ENCODE assay signal across 8 cellular contexts in genomic region chr6:12233693-12234551, GRCh38. TPM values are rescaled to one million over a fixed set of nuclear protein-coding genes. Genes with fewer than 3 reads are reported as not detected.
DNase-seq lines count a peak whose midpoint lies in the region; ATAC-seq and TF ChIP-seq lines count a peak whose summit lies in the region.

No MANE protein-coding gene starts in this region.

- DNase-seq in GM10266 (ENCODE audit: extremely low spot score) (peak; percentile 21), RWPE1 (ENCODE audit: low spot score) (peak; percentile 72), amniotic epithelial cell (ENCODE audit: low read depth) (peak; percentile 84), left ventricle myocardium inferior (no peak), retina (peak; percentile 71)

- H4K20me1 ChIP-seq in KMS-11 (ENCODE audit: insufficient read depth), result no peaks in the 10 kb centered on the region

- H3K36me3 ChIP-seq in KMS-11 (ENCODE audit: insufficient read depth) (no peaks in the 10 kb centered on the region), left ventricle myocardium inferior (no peaks in the 10 kb centered on the region)

- CTCF ChIA-PET in RWPE1 (lab: Yijun Ruan, JAX), result interaction anchor here (0.5 to 2.3 kb wide), 21 partner anchors 9 to 652 kb away, joined by 3 to 32 read pairs (median 3); no protein-coding TSS in a partner anchor

- TF ChIP-seq CTCF in 22Rv1 (IDR thresholded peaks at IDR 0.05) (peak; percentile 86), GM10266 (IDR thresholded peaks at IDR 0.05; ENCODE audit: control insufficient read depth, insufficient read depth, low read depth, missing control alignments) (peak; percentile 57), KMS-11 (conservative IDR thresholded peaks at IDR 0.05; ENCODE audit: low read depth, low read length) (peak; percentile 88), RWPE1 (conservative IDR thresholded peaks at IDR 0.05; ENCODE audit: low read depth) (peak; percentile 79), left ventricle myocardium inferior (IDR thresholded peaks at IDR 0.05; ENCODE audit: borderline replicate concordance) (peak; percentile 83)

- H3K4me1 ChIP-seq in KMS-11 (ENCODE audit: low read depth, poor library complexity, severe bottlenecking) (peaks cover 22% of the 10 kb centered on the region), left ventricle myocardium inferior (no peaks in the 10 kb centered on the region)

- no peaks in the 10 kb centered on the region for H3K79me2 ChIP-seq in KMS-11 (ENCODE audit: insufficient read depth, low read depth)

- peak overlapping the region; percentile 25; the same call in 1 of the 2 replicates for H2AFZ ChIP-seq in KMS-11 (ENCODE audit: low read depth)

- H3K4me2 ChIP-seq in KMS-11, result peak overlapping the region; percentile 31; the same call in 1 of the 2 replicates

- H3K9ac ChIP-seq in KMS-11, result no peak overlapping the region

- H3K27ac ChIP-seq in 22Rv1 (no peak overlapping the region), KMS-11 (peak overlapping the region; percentile 29), RWPE1 (no peak overlapping the region), left ventricle myocardium inferior (replicated peaks) (no peak overlapping the region)

- no peak overlapping the region for H3K4me3 ChIP-seq in KMS-11 (IDR thresholded peaks at IDR 0.05; ENCODE audit: insufficient read depth, low read depth, low read length)
- H3K4me3 ChIP-seq in left ventricle myocardium inferior, result no peak overlapping the region

- ATAC-seq in GM21526 (IDR thresholded peaks at IDR 0.05; ENCODE audit: low FRiP score, unreplicated experiment), result no peak

- intact Hi-C loops in left ventricle myocardium inferior (cut with micrococcal nuclease), result loop anchor here (10.0 kb wide), 1 partner anchor 649 kb away; no protein-coding TSS in a partner anchor

- no peaks in the 10 kb centered on the region for H3K27me3 ChIP-seq in KMS-11 (ENCODE audit: insufficient read depth, low read depth)
- H3K27me3 ChIP-seq in left ventricle myocardium inferior (ENCODE audit: low read depth), result peaks cover under 1% of the 10 kb centered on the region

- no peaks in the 10 kb centered on the region for H3K9me3 ChIP-seq in left ventricle myocardium inferior (replicated peaks)

- POLR2A ChIA-PET in RWPE1 (lab: Yijun Ruan, JAX; ENCODE audit: low non-redundant PET), result no interaction called here

RNA-seq across cellular contexts. Expression of gene EDN1, which starts 56.2 kb away (rescaled TPM):
- total RNA-seq in left ventricle myocardium inferior, result 5.9 TPM
